ENCODE assay signal across 36 cellular contexts in genomic region chr4:54146139-54146538, GRCh38. TPM values are rescaled to one million over a fixed set of nuclear protein-coding genes. Genes with fewer than 3 reads are reported as not detected.
"Had no signal": no experiment of that assay in that cellular context is flagged by ENCODE, and none has a peak within 500 bp of the region (broad histone marks: within the 10 kb centered on the region; RNA-seq: fewer than 3 reads in every experiment).

No MANE protein-coding gene starts in this region.

- H3K4me3 ChIP-seq: adrenal gland, body of pancreas, breast epithelium, SJCRH30, SK-N-MC had no signal

- ATAC-seq: activated CD4-positive, alpha-beta T cell treated with anti-CD3 and anti-CD28 coated beads for 36 hours; activated CD4-positive, CD25-positive, alpha-beta regulatory T cell treated with anti-CD3 and anti-CD28 coated beads, Interleukin-2, amount 50 U/mL, for 24 hours; activated CD8-positive, alpha-beta T cell treated with anti-CD3 and anti-CD28 coated beads, Interleukin-2, amount 10 ng/mL, durations not matched to agents 7 days and 5 days; activated naive CD4-positive, alpha-beta T cell treated with anti-CD3 and anti-CD28 coated beads, Interleukin-2, amount 50 U/mL, for 72 hours; activated T-cell treated with anti-CD3 and anti-CD28 coated beads, Interleukin-2, amount 50 U/mL, for 4 hours; body of pancreas; Panc1; WTC11 had no signal

- H3K4me3 Mint-ChIP-seq: activated CD4-positive, alpha-beta T cell treated with anti-CD3 and anti-CD28 coated beads for 36 hours; activated CD4-positive, alpha-beta T cell treated with anti-CD3 and anti-CD28 coated beads, Interleukin-2, amount 10 ng/mL, durations not matched to agents 7 days and 5 days; activated CD8-positive, alpha-beta T cell treated with anti-CD3 and anti-CD28 coated beads, Interleukin-2, amount 10 ng/mL, durations not matched to agents 7 days and 5 days; activated naive CD4-positive, alpha-beta T cell treated with anti-CD3 and anti-CD28 coated beads for 36 hours; activated T-cell treated with anti-CD3 and anti-CD28 coated beads, Interleukin-2, amount 50 U/mL, for 4 hours; activated T-helper 1 cell treated with anti-CD3 and anti-CD28 coated beads, Interleukin-12 subunit alpha, Interleukin-12 subunit beta, Interleukin-2, Interleukin-4 antibody, amounts not matched to agents 30 ng/mL and 10 ng/mL and 1 ng/mL, durations not matched to agents 14 hours and 24 hours and 36 hours; T-helper 1 cell treated with Interleukin-12 subunit alpha and Interleukin-12 subunit beta and Interleukin-4 antibody, amounts not matched to agents 30 μg/mL and 1 μg/mL, for 36 hours; T-helper 2 cell treated with Interferon-gamma antibody and Interleukin-4, amounts not matched to agents 5 μg/mL and 100 μg/mL, for 36 hours; WTC11 had no signal

- DNase-seq: activated CD4-positive, alpha-beta T cell treated with anti-CD3 and anti-CD28 coated beads for 36 hours; activated CD4-positive, alpha-beta T cell treated with anti-CD3 and anti-CD28 coated beads, Interleukin-2, amount 10 ng/mL, durations not matched to agents 7 days and 5 days; activated CD4-positive, alpha-beta T cell treated with anti-CD3 and anti-CD28 coated beads, Interleukin-2, amount 50 U/mL, for 48 hours; activated CD8-positive, alpha-beta memory T cell treated with anti-CD3 and anti-CD28 coated beads, Interleukin-2, amount 50 U/mL, for 4 hours; activated CD8-positive, alpha-beta T cell treated with anti-CD3 and anti-CD28 coated beads, Interleukin-2, amount 10 ng/mL, durations not matched to agents 7 days and 5 days; activated gamma-delta T cell treated with Interleukin-2 at 50 U/mL for 16 hours; activated naive CD4-positive, alpha-beta T cell treated with anti-CD3 and anti-CD28 coated beads for 36 hours; activated T-cell treated with anti-CD3 and anti-CD28 coated beads for 4 hours; activated T-cell treated with anti-CD3 and anti-CD28 coated beads, Interleukin-2, amount 50 U/mL, for 4 hours; adrenal gland; body of pancreas; caudate nucleus; cerebellar nuclear complex; Kasumi-1; KG1; MM.1S; NCI-H1092 treated with DMSO at 0.1 percent for 48 hours; NCI-H146; NCI-H187; NCI-H2029 treated with DMSO at 0.1 percent for 48 hours; NCI-H226; NCI-H446 treated with DMSO at 0.1 percent for 48 hours; NCI-H524; NCI-H774; SHP77; SJCRH30 had no signal

- H3K36me3 ChIP-seq: adrenal gland, breast epithelium, SJCRH30 had no signal

- H3K36me3 Mint-ChIP-seq: WTC11 had no signal

- H3K9me3 Mint-ChIP-seq: activated T-cell treated with anti-CD3 and anti-CD28 coated beads, Interleukin-2, amount 50 U/mL, for 4 hours; activated T-helper 1 cell treated with anti-CD3 and anti-CD28 coated beads, Interleukin-12 subunit alpha, Interleukin-12 subunit beta, Interleukin-2, Interleukin-4 antibody, amounts not matched to agents 30 ng/mL and 10 ng/mL and 1 ng/mL, durations not matched to agents 14 hours and 24 hours and 36 hours; T-helper 1 cell treated with Interleukin-12 subunit alpha and Interleukin-12 subunit beta and Interleukin-4 antibody, amounts not matched to agents 30 μg/mL and 1 μg/mL, for 36 hours; T-helper 2 cell treated with Interferon-gamma antibody and Interleukin-4, amounts not matched to agents 5 μg/mL and 100 μg/mL, for 36 hours had no signal

- H3K27me3 ChIP-seq: adrenal gland, body of pancreas, breast epithelium, SJCRH30 had no signal

- H3K27ac ChIP-seq: adrenal gland, body of pancreas, breast epithelium, SJCRH30, SK-N-MC had no signal

- H3K9me3 ChIP-seq: adrenal gland, body of pancreas, breast epithelium, SJCRH30 had no signal

- H3K4me1 ChIP-seq: adrenal gland, breast epithelium, SJCRH30 had no signal

- H3K27ac Mint-ChIP-seq: activated CD4-positive, alpha-beta T cell treated with anti-CD3 and anti-CD28 coated beads for 36 hours; activated CD4-positive, alpha-beta T cell treated with anti-CD3 and anti-CD28 coated beads, Interleukin-2, amount 10 ng/mL, durations not matched to agents 7 days and 5 days; activated CD8-positive, alpha-beta T cell treated with anti-CD3 and anti-CD28 coated beads, Interleukin-2, amount 10 ng/mL, durations not matched to agents 7 days and 5 days; activated naive CD4-positive, alpha-beta T cell treated with anti-CD3 and anti-CD28 coated beads for 36 hours; activated naive CD4-positive, alpha-beta T cell treated with anti-CD3 and anti-CD28 coated beads, Interleukin-2, amount 50 U/mL, for 72 hours; activated T-helper 1 cell treated with anti-CD3 and anti-CD28 coated beads, Interleukin-12 subunit alpha, Interleukin-12 subunit beta, Interleukin-2, Interleukin-4 antibody, amounts not matched to agents 30 ng/mL and 10 ng/mL and 1 ng/mL, durations not matched to agents 14 hours and 24 hours and 36 hours; T-helper 1 cell treated with Interleukin-12 subunit alpha and Interleukin-12 subunit beta and Interleukin-4 antibody, amounts not matched to agents 30 μg/mL and 1 μg/mL, for 36 hours; T-helper 2 cell treated with Interferon-gamma antibody and Interleukin-4, amounts not matched to agents 5 μg/mL and 100 μg/mL, for 36 hours; WTC11 had no signal

- H3K4me1 Mint-ChIP-seq: WTC11 had no signal

RNA-seq across cellular contexts. Expression of gene GSX2, which starts 46.2 kb away (rescaled TPM):
- total RNA-seq: activated CD4-positive, alpha-beta T cell treated with anti-CD3 and anti-CD28 coated beads for 36 hours; activated CD4-positive, alpha-beta T cell treated with anti-CD3 and anti-CD28 coated beads, Interleukin-2, amount 10 ng/mL, durations not matched to agents 7 days and 5 days; activated CD8-positive, alpha-beta T cell treated with anti-CD3 and anti-CD28 coated beads, Interleukin-2, amount 10 ng/mL, durations not matched to agents 7 days and 5 days; activated naive CD4-positive, alpha-beta T cell treated with anti-CD3 and anti-CD28 coated beads for 36 hours; activated naive CD4-positive, alpha-beta T cell treated with anti-CD3 and anti-CD28 coated beads, Interleukin-2, amount 50 U/mL, for 72 hours; activated T-cell treated with anti-CD3 and anti-CD28 coated beads, Interleukin-2, amount 50 U/mL, for 4 hours; activated T-helper 1 cell treated with anti-CD3 and anti-CD28 coated beads, Interleukin-12 subunit alpha, Interleukin-12 subunit beta, Interleukin-2, Interleukin-4 antibody, amounts not matched to agents 30 ng/mL and 10 ng/mL and 1 ng/mL, durations not matched to agents 14 hours and 24 hours and 36 hours; adrenal gland; body of pancreas; breast epithelium; RPMI7951; WTC11 had no signal
